ENCODE assay signal across 8 cellular contexts in genomic region chr3:71065764-71066013, GRCh38.
DNase-seq lines count a peak whose midpoint lies in the region; ATAC-seq and TF ChIP-seq lines count a peak whose summit lies in the region.

No MANE protein-coding gene starts in this region.

- TF ChIP-seq CTCF in activated CD8-positive, alpha-beta T cell treated with anti-CD3 and anti-CD28 coated beads for 36 hours (IDR thresholded peaks at IDR 0.05): no peak

- POLR2A ChIA-PET in activated CD8-positive, alpha-beta T cell treated with anti-CD3 and anti-CD28 coated beads for 36 hours (lab: Charles Lee): interaction anchor here (0.7 to 8.8 kb wide), 9 partner anchors 10 to 518 kb away, joined by 3 to 93 read pairs (median 9); partner anchors contain the start of gene FOXP1

- no peaks in the 10 kb centered on the region for H3K9me3 Mint-ChIP-seq in activated CD8-positive, alpha-beta T cell treated with anti-CD3 and anti-CD28 coated beads for 36 hours
- H3K9me3 Mint-ChIP-seq in stimulated activated memory B cell treated with anti-CD40 and anti-IgM and Interleukin-4, amounts not matched to agents 10 μg/mL and 1 μg/mL and 100 μg/mL, for 72 hours: no peaks in the 10 kb centered on the region

- no peaks in the 10 kb centered on the region for H3K27me3 Mint-ChIP-seq in activated CD8-positive, alpha-beta T cell treated with anti-CD3 and anti-CD28 coated beads for 36 hours
- H3K27me3 Mint-ChIP-seq in stimulated activated memory B cell treated with anti-CD40 and anti-IgM and Interleukin-4, amounts not matched to agents 10 μg/mL and 1 μg/mL and 100 μg/mL, for 72 hours: no peaks in the 10 kb centered on the region

- H3K27ac ChIP-seq in HUES6 (ENCODE audit: low read depth, low read length): no peak overlapping the region

- H3K36me3 ChIP-seq in HUES6 (ENCODE audit: control insufficient read depth, insufficient read depth, low read length): no peaks in the 10 kb centered on the region

- no peak for ATAC-seq in activated CD8-positive, alpha-beta T cell treated with anti-CD3 and anti-CD28 coated beads for 36 hours
- no peak for ATAC-seq in stimulated activated memory B cell treated with anti-CD40 and anti-IgM and Interleukin-4, amounts not matched to agents 10 μg/mL and 1 μg/mL and 100 μg/mL, for 72 hours
- ATAC-seq in GM19452 (IDR thresholded peaks at IDR 0.05; ENCODE audit: unreplicated experiment) (no peak), GM19397 (IDR thresholded peaks at IDR 0.05; ENCODE audit: unreplicated experiment) (no peak)

- peaks cover 23% of the 10 kb centered on the region for H3K36me3 Mint-ChIP-seq in activated CD8-positive, alpha-beta T cell treated with anti-CD3 and anti-CD28 coated beads for 36 hours (ENCODE audit: low read depth)
- peaks cover 6% of the 10 kb centered on the region for H3K36me3 Mint-ChIP-seq in stimulated activated memory B cell treated with anti-CD40 and anti-IgM and Interleukin-4, amounts not matched to agents 10 μg/mL and 1 μg/mL and 100 μg/mL, for 72 hours

- peak overlapping the region; percentile 81 for H3K4me3 Mint-ChIP-seq in activated CD8-positive, alpha-beta T cell treated with anti-CD3 and anti-CD28 coated beads for 36 hours
- peak overlapping the region; percentile 94 for H3K4me3 Mint-ChIP-seq in stimulated activated memory B cell treated with anti-CD40 and anti-IgM and Interleukin-4, amounts not matched to agents 10 μg/mL and 1 μg/mL and 100 μg/mL, for 72 hours

- H3K4me1 Mint-ChIP-seq in activated CD8-positive, alpha-beta T cell treated with anti-CD3 and anti-CD28 coated beads for 36 hours (ENCODE audit: low read depth): peaks cover 61% of the 10 kb centered on the region
- H3K4me1 Mint-ChIP-seq in stimulated activated memory B cell treated with anti-CD40 and anti-IgM and Interleukin-4, amounts not matched to agents 10 μg/mL and 1 μg/mL and 100 μg/mL, for 72 hours: peaks cover 44% of the 10 kb centered on the region

- CTCF ChIA-PET in activated CD8-positive, alpha-beta T cell treated with anti-CD3 and anti-CD28 coated beads for 36 hours (lab: Charles Lee): interaction anchor here (0.8 kb wide), 1 partner anchor 21 kb away, joined by 3 read pairs; no protein-coding TSS in a partner anchor

- H3K9me3 ChIP-seq in HUES6 (ENCODE audit: control insufficient read depth, insufficient read depth, low read depth, low read length): no peaks in the 10 kb centered on the region
- H3K9me3 ChIP-seq in iPS-18c (ENCODE audit: control insufficient read depth, insufficient read depth, low read length): no peaks in the 10 kb centered on the region

- H3K4me3 ChIP-seq in HUES6 (ENCODE audit: low read depth, low read length) (peak overlapping the region; percentile 63), iPS-18c (ENCODE audit: insufficient read depth, low read depth, low read length) (peak overlapping the region; percentile 60)

- H3K27ac Mint-ChIP-seq in activated CD8-positive, alpha-beta T cell treated with anti-CD3 and anti-CD28 coated beads for 36 hours: peak overlapping the region; percentile 91
- no peak overlapping the region for H3K27ac Mint-ChIP-seq in stimulated activated memory B cell treated with anti-CD40 and anti-IgM and Interleukin-4, amounts not matched to agents 10 μg/mL and 1 μg/mL and 100 μg/mL, for 72 hours

- peak overlapping the region; percentile 54 for H3K9ac ChIP-seq in HUES6 (ENCODE audit: low read length)

- peaks cover 61% of the 10 kb centered on the region for H3K4me1 ChIP-seq in HUES6 (ENCODE audit: control insufficient read depth, insufficient read depth, low read length)

- intact Hi-C loops in activated CD8-positive, alpha-beta T cell treated with anti-CD3 and anti-CD28 coated beads for 36 hours (cut with micrococcal nuclease): loop anchor here (1.0 to 10.0 kb wide), 7 partner anchors 15 to 517 kb away; partner anchors contain the start of gene FOXP1

- no peak for DNase-seq in activated CD8-positive, alpha-beta T cell treated with anti-CD3 and anti-CD28 coated beads for 36 hours
- DNase-seq in cerebellar cortex (ENCODE audit: low spot score): no peak
- DNase-seq in stimulated activated CD4-positive, alpha-beta T cell treated with anti-CD3 and anti-CD28 coated beads, Interleukin-15, amount 100 ng/mL, for 24 hours: no peak

- H3K27me3 ChIP-seq in HUES6 (ENCODE audit: control insufficient read depth, insufficient read depth, low read length): no peaks in the 10 kb centered on the region
